ENCODE assay signal across 35 cellular contexts in genomic region chr6:104207635-104208034, GRCh38.
DNase-seq lines count a peak whose midpoint lies in the region; ATAC-seq, FAIRE-seq and TF ChIP-seq lines count a peak whose summit lies in the region.
"Had no signal": no experiment of that assay in that cellular context is flagged by ENCODE, and none has a peak within 500 bp of the region (broad histone marks: within the 10 kb centered on the region; RNA-seq: fewer than 3 reads in every experiment).

No MANE protein-coding gene starts in this region.

- no peak overlapping the region for H3K4me3 ChIP-seq in HepG2 (replicated peaks in 1 of 3; ENCODE audit: insufficient read depth in 1 of 3, low read depth in 2 of 3, low read length in 3 of 3)
- no peak overlapping the region for H3K4me3 ChIP-seq in right lobe of liver
- no peak overlapping the region for H3K4me3 ChIP-seq in IMR-90 (ENCODE audit: insufficient read depth, low read depth, low read length)
- no peak overlapping the region for H3K4me3 ChIP-seq in K562
- no peak overlapping the region for H3K4me3 ChIP-seq in H1 (ENCODE audit: extremely low read depth in 1 of 4, insufficient read depth in 2 of 4, low read depth in 3 of 4, low read length in 4 of 4)
- H3K4me3 ChIP-seq: A549; BLaER1; BLaER1 treated with 17β-estradiol and CSF1 and Interleukin-3, amounts not matched to agents 10 nM and 100 nM had no signal

- in situ Hi-C loops in HepG2 (cut with HindIII; ENCODE audit: extremely low pct_ligation_motif_present, low pct_unique_long_range_greater_than_20kb) (no loop called here), IMR-90 (cut with MboI; ENCODE audit: low sequenced_read_pairs) (no loop called here), K562 (cut with MboI) (no loop called here)

- DNase-seq in HepG2 (ENCODE audit: low spot score) (no peak), right lobe of liver (no peak), IMR-90 (no peak), K562 (ENCODE audit: extremely low read depth in 1 of 4, low spot score in 3 of 4) (no peak), H1 (ENCODE audit: low read depth in 1 of 2, low spot score in 2 of 2) (no peak), RPMI8226 (no peak), frontal cortex (ENCODE audit: low spot score in 2 of 2) (no peak)
- DNase-seq: 8988T; ACHN; AML-193; BE2C; C1 segment of cervical spinal cord; Caco-2; Calu3; CD4-positive, alpha-beta memory T cell; CD4-positive, alpha-beta T cell; CD4-positive, CD25-positive, alpha-beta regulatory T cell; CD8-positive, alpha-beta memory T cell; CD8-positive, alpha-beta T cell; COR-L47; DMS 273 treated with DMSO at 0.1 percent for 48 hours; DMS153; DMS53; DMS79; DMS79 treated with DMSO at 0.1 percent for 48 hours; DND-41; EL had no signal

- TF ChIP-seq POLR2A in HepG2 (IDR thresholded peaks at IDR 0.05; ENCODE audit: insufficient read depth in 1 of 2, low read depth in 2 of 2, low read length in 2 of 2), result no peak
- TF ChIP-seq POLR2A in right lobe of liver (IDR thresholded peaks at IDR 0.05), result no peak
- no peak for TF ChIP-seq POLR2A in IMR-90 (IDR thresholded peaks at IDR 0.05; ENCODE audit: low read depth, low read length)
- TF ChIP-seq POLR2A in K562 (conservative IDR thresholded peaks at IDR 0.05), result no peak
- no peak for TF ChIP-seq POLR2A in H1 (IDR thresholded peaks at IDR 0.05; ENCODE audit: control extremely low read depth in 1 of 2, low read depth in 2 of 2, low read length in 2 of 2)

- FAIRE-seq in HepG2 (lab: Jason Lieb, UNC) (no peak), K562 (lab: Jason Lieb, UNC) (no peak), H1 (lab: Jason Lieb, UNC) (no peak), frontal cortex (lab: Jason Lieb, UNC) (no peak)
- FAIRE-seq: A204.1, A549, D721Med had no signal

- no peaks in the 10 kb centered on the region; the same call in 1 of the 2 replicates for H3K23me2 ChIP-seq in H1 (ENCODE audit: low read depth, low read length)

- no peak overlapping the region for H3K23ac ChIP-seq in IMR-90 (ENCODE audit: low read depth, low read length)
- no peak overlapping the region for H3K23ac ChIP-seq in H1 (ENCODE audit: insufficient read length)

- H3K18ac ChIP-seq in IMR-90 (ENCODE audit: low read depth, low read length) (no peak overlapping the region), H1 (ENCODE audit: extremely low read depth, low read length) (no peak overlapping the region)

- H4K5ac ChIP-seq in IMR-90 (ENCODE audit: low read depth, low read length), result no peak overlapping the region
- no peak overlapping the region for H4K5ac ChIP-seq in H1 (ENCODE audit: insufficient read length, low read depth, low read length)

- POLR2A ChIA-PET in HepG2 (lab: Yijun Ruan, JAX), result no interaction called here
- POLR2A ChIA-PET in IMR-90 (lab: Charles Lee; ENCODE audit: unreplicated experiment), result no interaction called here
- POLR2A ChIA-PET in K562 (lab: Yijun Ruan, JAX), result no interaction called here
- POLR2A ChIA-PET in H1 (lab: Charles Lee; ENCODE audit: partially characterized antibody), result no interaction called here

- H3K14ac ChIP-seq in IMR-90 (replicated peaks; ENCODE audit: low read depth, low read length) (no peak overlapping the region), H1 (ENCODE audit: insufficient read length) (no peak overlapping the region)

- intact Hi-C loops in HepG2 (cut with micrococcal nuclease; ENCODE audit: unreplicated experiment) (no loop called here), right lobe of liver (cut with DNase I) (no loop called here), IMR-90 (cut with micrococcal nuclease) (no loop called here), K562 (cut with micrococcal nuclease) (no loop called here)

- dilution Hi-C loops in IMR-90 (cut with HindIII; ENCODE audit: low sequenced_read_pairs, unreplicated experiment), result no loop called here

- no peak overlapping the region for H2AK9ac ChIP-seq in IMR-90 (replicated peaks; ENCODE audit: low read depth, low read length, poor library complexity)

- no peak overlapping the region for H3K9ac ChIP-seq in HepG2 (ENCODE audit: insufficient read depth, low read depth, low read length)
- no peak overlapping the region for H3K9ac ChIP-seq in IMR-90 (ENCODE audit: low read depth, low read length)
- H3K9ac ChIP-seq in K562 (ENCODE audit: insufficient read depth in 1 of 2, low read depth in 2 of 2, low read length in 2 of 2), result no peak overlapping the region
- no peak overlapping the region for H3K9ac ChIP-seq in H1 (replicated peaks in 1 of 4; ENCODE audit: extremely low read depth in 1 of 4, low read depth in 3 of 4, low read length in 3 of 4)
- H3K9ac ChIP-seq: BLaER1; BLaER1 treated with 17β-estradiol and CSF1 and Interleukin-3, amounts not matched to agents 10 nM and 100 nM had no signal

- no peak overlapping the region for H2AFZ ChIP-seq in HepG2 (ENCODE audit: low read length)
- no peak overlapping the region for H2AFZ ChIP-seq in IMR-90 (replicated peaks; ENCODE audit: low read length, poor library complexity)
- H2AFZ ChIP-seq in K562 (ENCODE audit: low read depth, low read length), result no peak overlapping the region
- H2AFZ ChIP-seq in H1 (ENCODE audit: low read length), result no peak overlapping the region

- no peak for TF ChIP-seq CTCF in HepG2 (CRISPR knock-in tag; IDR thresholded peaks at IDR 0.05)
- no peak for TF ChIP-seq CTCF in right lobe of liver (IDR thresholded peaks at IDR 0.05)
- no peak for TF ChIP-seq CTCF in IMR-90 (conservative IDR thresholded peaks at IDR 0.05; ENCODE audit: low read depth, low read length)
- no peak for TF ChIP-seq CTCF in K562 (IDR thresholded peaks at IDR 0.05 in 2 of 3, conservative IDR thresholded peaks at IDR 0.05 in 1 of 3; ENCODE audit: insufficient read depth in 2 of 3, low read depth in 1 of 3, low read length in 3 of 3)
- no peak for TF ChIP-seq CTCF in H1 (IDR thresholded peaks at IDR 0.05; ENCODE audit: control extremely low read depth in 1 of 3, insufficient read depth in 1 of 3, low read depth in 1 of 3, low read length in 3 of 3)

- H3K4ac ChIP-seq in IMR-90 (ENCODE audit: low read depth, low read length) (no peak overlapping the region), H1 (replicated peaks; ENCODE audit: insufficient read length, low read depth, low read length) (no peak overlapping the region)

- H2BK120ac ChIP-seq in IMR-90 (ENCODE audit: low read depth, low read length) (no peak overlapping the region), H1 (replicated peaks; ENCODE audit: low read depth, low read length) (no peak overlapping the region)

- H2BK5ac ChIP-seq in IMR-90 (ENCODE audit: low read depth, low read length, poor library complexity, severe bottlenecking) (no peak overlapping the region), H1 (ENCODE audit: low read depth, low read length) (no peak overlapping the region)

- H3K79me2 ChIP-seq in HepG2 (ENCODE audit: insufficient read depth, low read length) (no peaks in the 10 kb centered on the region), K562 (ENCODE audit: control insufficient read depth, insufficient read depth, low read length) (no peaks in the 10 kb centered on the region), H1 (ENCODE audit: control insufficient read depth in 1 of 2, insufficient read depth in 2 of 2, low read length in 2 of 2) (no peaks in the 10 kb centered on the region)

- H3K27ac ChIP-seq in HepG2 (ENCODE audit: extremely low read length, insufficient read depth, low read length), result no peak overlapping the region
- no peak overlapping the region for H3K27ac ChIP-seq in right lobe of liver
- no peak overlapping the region for H3K27ac ChIP-seq in IMR-90 (ENCODE audit: insufficient read depth, low read length)
- H3K27ac ChIP-seq in K562 (ENCODE audit: extremely low read depth, low read depth, low read length), result no peak overlapping the region
- H3K27ac ChIP-seq in H1 (ENCODE audit: low read depth, low read length), result no peak overlapping the region
- H3K27ac ChIP-seq: 22Rv1; A549; BLaER1; BLaER1 treated with 17β-estradiol and CSF1 and Interleukin-3, amounts not matched to agents 10 nM and 100 nM; C4-2B had no signal

- BruUV-seq in HepG2 (replicated peaks; lab: Mats Ljungman, UMichigan), result no TSS peak
- no TSS peak for BruUV-seq in IMR-90 (replicated peaks; lab: Mats Ljungman, UMichigan)
- no TSS peak for BruUV-seq in K562 (replicated peaks; lab: Mats Ljungman, UMichigan)

- H3K27me3 ChIP-seq in HepG2 (ENCODE audit: control insufficient read depth in 1 of 2, insufficient read depth in 2 of 2, low read length in 2 of 2) (no peaks in the 10 kb centered on the region), right lobe of liver (no peaks in the 10 kb centered on the region), IMR-90 (ENCODE audit: control insufficient read depth, insufficient read depth, low read length) (no peaks in the 10 kb centered on the region), K562 (ENCODE audit: control insufficient read depth in 2 of 2, insufficient read depth in 2 of 2, low read length in 2 of 2) (no peaks in the 10 kb centered on the region), H1 (replicated peaks in 1 of 4; ENCODE audit: control insufficient read depth in 3 of 4, extremely low read depth in 1 of 4, insufficient read depth in 3 of 4, low read length in 3 of 4) (no peaks in the 10 kb centered on the region)
- H3K27me3 ChIP-seq: BE2C; BLaER1; BLaER1 treated with 17β-estradiol and CSF1 and Interleukin-3, amounts not matched to agents 10 nM and 100 nM had no signal

- no peaks in the 10 kb centered on the region for H3K36me3 ChIP-seq in HepG2 (replicated peaks in 1 of 2; ENCODE audit: control insufficient read depth in 1 of 2, insufficient read depth in 2 of 2, low read length in 2 of 2)
- H3K36me3 ChIP-seq in right lobe of liver, result no peaks in the 10 kb centered on the region
- no peaks in the 10 kb centered on the region for H3K36me3 ChIP-seq in IMR-90 (ENCODE audit: control insufficient read depth, insufficient read depth, low read length)
- H3K36me3 ChIP-seq in K562 (ENCODE audit: control insufficient read depth, insufficient read depth, low read length), result no peaks in the 10 kb centered on the region
- H3K36me3 ChIP-seq in H1 (ENCODE audit: control insufficient read depth in 2 of 4, insufficient read depth in 4 of 4, low read length in 3 of 4), result no peaks in the 10 kb centered on the region
- H3K36me3 ChIP-seq: BE2C; BLaER1; BLaER1 treated with 17β-estradiol and CSF1 and Interleukin-3, amounts not matched to agents 10 nM and 100 nM had no signal

- H4K91ac ChIP-seq in IMR-90 (ENCODE audit: insufficient read depth, low read depth, low read length) (no peak overlapping the region), H1 (replicated peaks; ENCODE audit: insufficient read length, low read length) (no peak overlapping the region)

- no peaks in the 10 kb centered on the region for H3K4me1 ChIP-seq in HepG2 (ENCODE audit: insufficient read depth, low read length)
- H3K4me1 ChIP-seq in right lobe of liver, result no peaks in the 10 kb centered on the region
- no peaks in the 10 kb centered on the region for H3K4me1 ChIP-seq in IMR-90 (ENCODE audit: control insufficient read depth, insufficient read depth, low read length)
- no peaks in the 10 kb centered on the region for H3K4me1 ChIP-seq in K562 (replicated peaks in 1 of 2; ENCODE audit: control insufficient read depth in 2 of 2, insufficient read depth in 2 of 2, low read length in 2 of 2)
- no peaks in the 10 kb centered on the region for H3K4me1 ChIP-seq in H1 (replicated peaks in 1 of 4; ENCODE audit: control insufficient read depth in 3 of 4, insufficient read depth in 4 of 4, low read length in 3 of 4)
- H3K4me1 ChIP-seq: A549, BE2C, BLaER1, Caco-2 had no signal

- CTCF ChIA-PET in HepG2 (lab: Yijun Ruan, JAX; ENCODE audit: low intra/inter-chr PET ratio, low total read pairs), result no interaction called here
- CTCF ChIA-PET in IMR-90 (lab: Yijun Ruan, JAX), result no interaction called here
- CTCF ChIA-PET in K562 (lab: Yijun Ruan, JAX; ENCODE audit: low intra/inter-chr PET ratio), result no interaction called here
- CTCF ChIA-PET in H1 (lab: Charles Lee; ENCODE audit: partially characterized antibody), result no interaction called here

- H3K4me2 ChIP-seq in HepG2 (ENCODE audit: low read depth, low read length), result no peak overlapping the region
- no peak overlapping the region for H3K4me2 ChIP-seq in IMR-90 (ENCODE audit: low read depth, low read length)
- no peak overlapping the region for H3K4me2 ChIP-seq in K562 (ENCODE audit: insufficient read depth, low read length)
- no peak overlapping the region for H3K4me2 ChIP-seq in H1 (ENCODE audit: insufficient read depth in 1 of 2, low read depth in 2 of 2, low read length in 2 of 2)
- H3K4me2 ChIP-seq: A549; BLaER1; BLaER1 treated with 17β-estradiol and CSF1 and Interleukin-3, amounts not matched to agents 10 nM and 100 nM had no signal

- no peak overlapping the region for H2BK15ac ChIP-seq in IMR-90 (ENCODE audit: low read depth, low read length)
- H2BK15ac ChIP-seq in H1 (ENCODE audit: low read length), result no peak overlapping the region

- H2AK5ac ChIP-seq in IMR-90 (ENCODE audit: low read depth, low read length) (no peak overlapping the region), H1 (ENCODE audit: low read depth, low read length) (no peak overlapping the region)

- H3K9me3 ChIP-seq in HepG2 (ENCODE audit: low read length), result no peaks in the 10 kb centered on the region
- no peaks in the 10 kb centered on the region for H3K9me3 ChIP-seq in right lobe of liver
- peaks cover 9% of the 10 kb centered on the region for H3K9me3 ChIP-seq in IMR-90 (ENCODE audit: control insufficient read depth, insufficient read depth, low read length)
- no peaks in the 10 kb centered on the region for H3K9me3 ChIP-seq in K562 (replicated peaks; ENCODE audit: control insufficient read depth, insufficient read depth, low read depth, low read length)
- no peaks in the 10 kb centered on the region for H3K9me3 ChIP-seq in H1 (ENCODE audit: insufficient read depth in 2 of 2, low read depth in 1 of 2, low read length in 1 of 2)
- H3K9me3 ChIP-seq: A549, BE2C, BLaER1, Caco-2 had no signal

- H2BK12ac ChIP-seq in H1 (ENCODE audit: low read depth, low read length), result no peak overlapping the region

- H2BK20ac ChIP-seq in IMR-90 (ENCODE audit: low read depth, low read length), result no peak overlapping the region
- H2BK20ac ChIP-seq in H1 (ENCODE audit: low read length), result no peak overlapping the region

- H3K79me1 ChIP-seq in IMR-90 (ENCODE audit: low read depth in 1 of 2, low read length in 2 of 2) (no peaks in the 10 kb centered on the region), H1 (ENCODE audit: low read depth, low read length) (no peaks in the 10 kb centered on the region)

- no peaks in the 10 kb centered on the region for H4K20me1 ChIP-seq in HepG2 (ENCODE audit: insufficient read depth, low read length)
- H4K20me1 ChIP-seq in IMR-90 (ENCODE audit: insufficient read depth, low read length), result no peaks in the 10 kb centered on the region
- no peaks in the 10 kb centered on the region for H4K20me1 ChIP-seq in K562 (replicated peaks; ENCODE audit: control insufficient read depth, insufficient read depth, low read length)
- no peaks in the 10 kb centered on the region for H4K20me1 ChIP-seq in H1 (replicated peaks in 1 of 2; ENCODE audit: control insufficient read depth in 1 of 2, insufficient read depth in 2 of 2, low read length in 2 of 2)
- H4K20me1 ChIP-seq: BLaER1; BLaER1 treated with 17β-estradiol and CSF1 and Interleukin-3, amounts not matched to agents 10 nM and 100 nM had no signal

- TF ChIP-seq EP300 in HepG2 (IDR thresholded peaks at IDR 0.05; ENCODE audit: low read depth in 2 of 2, low read length in 2 of 2) (no peak), HepG2 (CRISPR knock-in tag; IDR thresholded peaks at IDR 0.05; ENCODE audit: borderline replicate concordance) (no peak), K562 (IDR thresholded peaks at IDR 0.05; ENCODE audit: low read length) (no peak), H1 (IDR thresholded peaks at IDR 0.05; ENCODE audit: borderline replicate concordance in 1 of 2, low read depth in 2 of 2, low read length in 2 of 2) (no peak)

- H3K9me1 ChIP-seq in IMR-90 (ENCODE audit: insufficient read depth, low read length) (no peaks in the 10 kb centered on the region), K562 (ENCODE audit: control insufficient read depth, insufficient read depth, low read length) (no peaks in the 10 kb centered on the region)

- no peak for ATAC-seq in HepG2
- ATAC-seq in right lobe of liver, result no peak
- ATAC-seq in IMR-90 (ENCODE audit: low read depth), result no peak
- no peak for ATAC-seq in K562
- ATAC-seq in HG03520 (IDR thresholded peaks at IDR 0.05; ENCODE audit: unreplicated experiment), result no peak
- ATAC-seq: A549; CD8-positive, alpha-beta T cell had no signal

- H3K56ac ChIP-seq in IMR-90 (ENCODE audit: extremely low read depth, insufficient read depth, low read length) (no peak overlapping the region), H1 (replicated peaks; ENCODE audit: insufficient read length, low read depth, low read length) (no peak overlapping the region)

- no peak overlapping the region for H4K8ac ChIP-seq in IMR-90 (ENCODE audit: low read depth in 2 of 2, low read length in 2 of 2)
- no peak overlapping the region for H4K8ac ChIP-seq in H1 (ENCODE audit: extremely low read depth, insufficient read depth, low read length)

- no peak for TF ChIP-seq RAD21 in HepG2 (CRISPR knock-in tag; IDR thresholded peaks at IDR 0.05)
- TF ChIP-seq RAD21 in IMR-90 (IDR thresholded peaks at IDR 0.05; ENCODE audit: low read length), result no peak
- TF ChIP-seq RAD21 in K562 (CRISPR knock-in tag; conservative IDR thresholded peaks at IDR 0.05 in 1 of 2, IDR thresholded peaks at IDR 0.05 in 1 of 2), result no peak
- TF ChIP-seq RAD21 in H1 (IDR thresholded peaks at IDR 0.05 in 1 of 2, conservative IDR thresholded peaks at IDR 0.05 in 1 of 2; ENCODE audit: low read depth in 2 of 2, low read length in 2 of 2), result no peak

Comparison
In these comparisons a context has a peak if more than half of its experiments do, and no peak if none do; other contexts are left out.
1. Of the 241 proteins assayed by ChIP-seq in both HepG2 and K562: peak only in HepG2: CEBPB; only in K562: none; in both: none; in neither: 238; mixed calls (peak in some experiments, not most) for 2.